33 cellular contexts compared by ENCODE assay signal in the genomic region with DNA sequence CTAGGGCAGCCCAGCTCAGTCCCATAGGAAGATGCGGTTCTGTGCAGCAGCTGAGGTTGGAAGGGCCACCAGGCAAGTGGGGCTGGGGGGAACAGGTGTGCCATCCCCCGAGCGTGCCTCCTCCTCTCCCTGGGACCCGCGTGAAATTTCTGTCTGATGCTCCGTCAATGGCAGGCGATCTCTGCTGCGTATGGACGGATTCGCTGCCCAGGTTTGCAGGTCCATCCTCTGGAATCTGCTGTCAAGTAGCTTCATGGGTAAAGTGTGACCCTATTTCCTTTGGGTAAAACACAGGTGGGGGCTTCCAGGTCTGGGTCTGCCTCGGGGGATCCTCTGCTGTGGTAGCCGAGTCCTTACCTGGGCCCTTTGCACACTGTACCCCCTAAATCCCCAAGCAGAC.
"Had no signal": no experiment of that assay in that cellular context is flagged by ENCODE, and none has a peak within 500 bp of the region (broad histone marks: within the 10 kb centered on the region; RNA-seq: fewer than 3 reads in every experiment).

No MANE protein-coding gene starts in this region.

- ATAC-seq: activated CD4-positive, alpha-beta T cell treated with anti-CD3 and anti-CD28 coated beads for 36 hours; activated CD4-positive, CD25-positive, alpha-beta regulatory T cell treated with anti-CD3 and anti-CD28 coated beads, Interleukin-2, amount 50 U/mL, for 24 hours; activated CD8-positive, alpha-beta memory T cell treated with anti-CD3 and anti-CD28 coated beads, Interleukin-2, amount 10 ng/mL, durations not matched to agents 7 days and 5 days; activated CD8-positive, alpha-beta T cell treated with anti-CD3 and anti-CD28 coated beads, Interleukin-2, amount 10 ng/mL, durations not matched to agents 7 days and 5 days; activated naive CD8-positive, alpha-beta T cell treated with anti-CD3 and anti-CD28 coated beads, Interleukin-2, amount 50 U/mL, for 24 hours; esophagus mucosa; T-helper 17 cell had no signal

- H3K36me3 ChIP-seq: adrenal gland, breast epithelium, cardiac muscle cell, colonic mucosa, WERI-Rb-1 had no signal

- FAIRE-seq: frontal cortex had no signal

- DNase-seq: activated B cell treated with CpG ODN at 0.5 μM for 24 hours; activated CD4-positive, alpha-beta memory T cell treated with anti-CD3 and anti-CD28 coated beads for 36 hours; activated CD4-positive, alpha-beta T cell treated with anti-CD3 and anti-CD28 coated beads for 36 hours; activated CD4-positive, alpha-beta T cell treated with anti-CD3 and anti-CD28 coated beads, Interleukin-2, amount 10 ng/mL, durations not matched to agents 24 days and 14 days; activated CD8-positive, alpha-beta memory T cell treated with anti-CD3 and anti-CD28 coated beads, Interleukin-2, amount 10 ng/mL, durations not matched to agents 7 days and 5 days; activated CD8-positive, alpha-beta memory T cell treated with anti-CD3 and anti-CD28 coated beads, Interleukin-2, amount 50 U/mL, for 4 hours; activated CD8-positive, alpha-beta T cell treated with anti-CD3 and anti-CD28 coated beads, Interleukin-2, amount 10 ng/mL, durations not matched to agents 7 days and 5 days; activated effector memory CD4-positive, alpha-beta T cell treated with anti-CD3 and anti-CD28 coated beads, Interleukin-2, amount 50 U/mL, for 16 hours; activated naive CD4-positive, alpha-beta T cell treated with anti-CD3 and anti-CD28 coated beads for 36 hours; activated naive CD8-positive, alpha-beta T cell treated with anti-CD3 and anti-CD28 coated beads for 36 hours; activated naive CD8-positive, alpha-beta T cell treated with anti-CD3 and anti-CD28 coated beads, Interleukin-2, amount 50 U/mL, for 24 hours; activated T-cell treated with anti-CD3 and anti-CD28 coated beads, Interleukin-2, amount 50 U/mL, for 1 hour; activated T-cell treated with anti-CD3 and anti-CD28 coated beads, Interleukin-2, amount 50 U/mL, for 48 hours; adrenal gland; amygdala; aorta; central memory CD4-positive, alpha-beta T cell; cerebellar nuclear complex; colonic mucosa; dorsolateral prefrontal cortex; effector memory CD4-positive, alpha-beta T cell; endodermal cell; foreskin fibroblast; head of caudate nucleus; T-helper 1 cell; T-helper 17 cell; T1000; WERI-Rb-1 had no signal

- H3K4me1 ChIP-seq: adrenal gland, breast epithelium, colonic mucosa had no signal

- H3K9me3 ChIP-seq: colonic mucosa had no signal

- H3K27me3 ChIP-seq: adrenal gland, cardiac muscle cell, colonic mucosa had no signal

- H3K4me3 ChIP-seq: adrenal gland, breast epithelium, cardiac muscle cell, colonic mucosa, dorsolateral prefrontal cortex had no signal

- H3K27ac ChIP-seq: adrenal gland, breast epithelium, colonic mucosa, WERI-Rb-1 had no signal
